ENCODE assay signal across 24 cellular contexts in the genomic region with DNA sequence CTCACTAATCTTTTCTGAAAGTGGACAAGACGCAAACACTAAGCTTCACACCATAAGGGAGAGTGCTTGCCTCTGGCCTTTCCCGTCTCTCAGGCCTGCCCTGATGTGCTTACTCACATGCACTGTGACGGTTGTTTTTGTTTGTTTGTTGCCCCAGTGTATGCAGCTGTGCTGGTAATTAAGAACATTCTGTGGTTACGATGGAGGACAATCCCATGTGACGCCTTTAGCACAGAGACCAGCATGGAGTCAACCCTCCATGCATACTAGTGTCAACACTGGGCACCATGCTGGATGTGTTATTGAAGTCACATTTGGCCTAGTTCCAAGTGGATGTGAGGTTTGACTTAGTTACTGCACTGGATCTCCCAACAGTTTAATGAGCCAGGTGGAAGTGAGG. TPM values are rescaled to one million over a fixed set of nuclear protein-coding genes. Genes with fewer than 3 reads are reported as not detected.
DNase-seq lines count a peak whose midpoint lies in the region; ATAC-seq and TF ChIP-seq lines count a peak whose summit lies in the region.
"Had no signal": no experiment of that assay in that cellular context is flagged by ENCODE, and none has a peak within 500 bp of the region (broad histone marks: within the 10 kb centered on the region; RNA-seq: fewer than 3 reads in every experiment).

No MANE protein-coding gene starts in this region.

- no peaks in the 10 kb centered on the region for H3K36me3 ChIP-seq in esophagus muscularis mucosa
- H3K36me3 ChIP-seq: esophagus squamous epithelium, lower lobe of right lung, Peyer's patch, vagina had no signal

- H3K4me3 ChIP-seq in esophagus muscularis mucosa = no peak overlapping the region
- H3K4me3 ChIP-seq: A549, coronary artery, esophagus squamous epithelium, lower lobe of right lung, Peyer's patch, vagina had no signal

- no peaks in the 10 kb centered on the region for H3K27me3 ChIP-seq in esophagus muscularis mucosa
- H3K27me3 ChIP-seq: esophagus squamous epithelium, Peyer's patch, vagina had no signal

- H3K27ac ChIP-seq in esophagus muscularis mucosa (replicated peaks in 1 of 4) = no peak overlapping the region
- H3K27ac ChIP-seq: A549, coronary artery, esophagus squamous epithelium, lower lobe of right lung, Peyer's patch, vagina had no signal

- ATAC-seq in sciatic nerve = no peak
- ATAC-seq: A549; HepG2; lower lobe of right lung; natural killer cell treated with Interleukin-12 subunit alpha and Interleukin-12 subunit beta and Interleukin-15 and Interleukin-18, amount 100 ng/mL, for 72 hours had no signal

- H3K9me3 ChIP-seq in esophagus muscularis mucosa = no peaks in the 10 kb centered on the region
- H3K9me3 ChIP-seq: A549, esophagus squamous epithelium, lower lobe of right lung, Peyer's patch, vagina had no signal

- peaks cover 0 to 4% (median 0%) of the 10 kb centered on the region in 4 donors for H3K4me1 ChIP-seq in esophagus muscularis mucosa
- H3K4me1 ChIP-seq: A549, esophagus squamous epithelium, lower lobe of right lung, Peyer's patch, vagina had no signal

- DNase-seq in NCI-H82 (lab: John Stamatoyannopoulos, UW) = peak; percentile 57
- DNase-seq in NCI-H82 treated with DMSO at 0.1 percent for 48 hours (lab: John Stamatoyannopoulos, UW; ENCODE audit: unreplicated experiment) = no peak
- peak; percentile 94 for DNase-seq in NCI-H345 (lab: John Stamatoyannopoulos, UW)
- peak; percentile 13 for DNase-seq in SW480 (ENCODE audit: low spot score)
- no peak for DNase-seq in effector CD8-positive, alpha-beta T cell (lab: John Stamatoyannopoulos, UW)
- DNase-seq in sciatic nerve (ENCODE audit: low spot score) = no peak
- DNase-seq in esophagus muscularis mucosa (ENCODE audit: extremely low spot score) = no peak
- DNase-seq in NCI-H524 treated with DMSO at 0.1 percent for 48 hours (lab: John Stamatoyannopoulos, UW) = no peak
- DNase-seq: activated CD4-positive, alpha-beta T cell treated with anti-CD3 and anti-CD28 coated beads, Interleukin-2, amount 50 U/mL, for 48 hours; activated CD4-positive, CD25-positive, alpha-beta regulatory T cell; activated CD8-positive, alpha-beta memory T cell treated with anti-CD3 and anti-CD28 coated beads, Interleukin-2, amount 50 U/mL, for 4 hours; AML-193; CD4-positive, alpha-beta T cell; esophagus squamous epithelium; Kasumi-1; lower lobe of right lung; NCI-H2171; Peyer's patch; T-helper 1 cell had no signal

- TF ChIP-seq CTCF in esophagus muscularis mucosa (IDR thresholded peaks at IDR 0.05) = no peak

- no peak for TF ChIP-seq EP300 in esophagus muscularis mucosa (IDR thresholded peaks at IDR 0.05)

- intact Hi-C loops in sciatic nerve (cut with DNase I) (no loop called here), esophagus muscularis mucosa (cut with DNase I) (no loop called here)

- no peak for TF ChIP-seq POLR2A in esophagus muscularis mucosa (IDR thresholded peaks at IDR 0.05; ENCODE audit: low read depth)

- WGBS in esophagus muscularis mucosa = 94% methylated on average over 5 of the region's 5 CpGs

RNA-seq across cellular contexts. Expression of gene CDON, which starts 27.8 kb away (rescaled TPM):
- total RNA-seq in sciatic nerve (29.4 TPM), esophagus muscularis mucosa (10 to 100 TPM; 16.6 to 42.7 (median 28.1) TPM)

Comparison
In these comparisons a context has a peak if more than half of its experiments do, and no peak if none do; other contexts are left out.
1. DNase-seq: peak in NCI-H82 (single experiment), NCI-H345 (single experiment) and SW480 (single experiment); none in NCI-H82 treated with DMSO at 0.1 percent for 48 hours (single experiment), effector CD8-positive, alpha-beta T cell (single experiment), sciatic nerve (single experiment), esophagus muscularis mucosa (single experiment) and NCI-H524 treated with DMSO at 0.1 percent for 48 hours (single experiment).